15 cellular contexts compared by ENCODE assay signal in the genomic region with DNA sequence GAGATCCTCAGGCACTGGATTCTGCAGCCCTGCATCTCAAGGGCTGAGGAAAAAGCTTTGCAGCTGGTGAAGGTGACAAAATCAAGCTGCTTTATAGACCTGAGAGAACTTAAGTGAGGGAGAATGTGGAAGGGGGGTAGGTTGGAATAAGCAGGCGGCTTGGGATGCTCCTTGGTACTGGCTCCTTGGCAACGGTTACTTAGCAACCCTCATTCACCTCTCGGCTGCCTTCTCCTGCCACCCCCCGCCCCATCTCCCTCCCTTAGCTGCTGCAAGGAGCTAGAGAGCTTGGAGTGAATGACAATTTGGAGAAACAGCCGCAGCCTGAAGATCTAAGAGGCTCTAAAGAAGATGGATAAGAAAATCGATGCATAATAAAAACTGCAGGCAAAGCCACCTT. TPM values are rescaled to one million over a fixed set of nuclear protein-coding genes. Genes with fewer than 3 reads are reported as not detected.
"Had no signal": no experiment of that assay in that cellular context is flagged by ENCODE, and none has a peak within 500 bp of the region (broad histone marks: within the 10 kb centered on the region; RNA-seq: fewer than 3 reads in every experiment).

No MANE protein-coding gene starts in this region.

- H3K9me3 ChIP-seq: gastroesophageal sphincter, transverse colon had no signal

- H3K4me1 Mint-ChIP-seq: activated naive CD8-positive, alpha-beta T cell treated with anti-CD3 and anti-CD28 coated beads for 36 hours had no signal

- H3K4me1 ChIP-seq: gastroesophageal sphincter, transverse colon had no signal

- DNase-seq: activated CD4-positive, alpha-beta T cell treated with anti-CD3 and anti-CD28 coated beads, Interleukin-2, amount 50 U/mL, for 4 hours; activated gamma-delta T cell; activated naive CD8-positive, alpha-beta T cell treated with anti-CD3 and anti-CD28 coated beads for 36 hours; activated T-cell treated with anti-CD3 and anti-CD28 coated beads, Interleukin-2, amount 50 U/mL, for 24 hours; aorta; effector CD8-positive, alpha-beta T cell; kidney glomerular epithelial cell; right cardiac atrium; small intestine; transverse colon had no signal

- H3K9me3 Mint-ChIP-seq: activated naive CD8-positive, alpha-beta T cell treated with anti-CD3 and anti-CD28 coated beads for 36 hours; activated T-cell treated with anti-CD3 and anti-CD28 coated beads, Interleukin-2, amount 50 U/mL, for 24 hours; neural crest cell had no signal

- H3K36me3 Mint-ChIP-seq: activated naive CD8-positive, alpha-beta T cell treated with anti-CD3 and anti-CD28 coated beads for 36 hours had no signal

- H3K27ac ChIP-seq: gastroesophageal sphincter, transverse colon had no signal

- H3K27ac Mint-ChIP-seq: activated naive CD8-positive, alpha-beta T cell treated with anti-CD3 and anti-CD28 coated beads for 36 hours; activated T-cell treated with anti-CD3 and anti-CD28 coated beads, Interleukin-2, amount 50 U/mL, for 24 hours had no signal

- H3K4me3 Mint-ChIP-seq: activated naive CD8-positive, alpha-beta T cell treated with anti-CD3 and anti-CD28 coated beads for 36 hours; activated T-cell treated with anti-CD3 and anti-CD28 coated beads, Interleukin-2, amount 50 U/mL, for 24 hours; neural crest cell had no signal

- H3K36me3 ChIP-seq: gastroesophageal sphincter, transverse colon had no signal

- H3K4me3 ChIP-seq: gastroesophageal sphincter, transverse colon had no signal

RNA-seq across cellular contexts. Expression of a gene that starts 44.1 kb away (rescaled TPM):
- total RNA-seq: activated naive CD8-positive, alpha-beta T cell treated with anti-CD3 and anti-CD28 coated beads for 36 hours; aorta; bronchial epithelial cell; lower leg skin; mesenteric fat pad; transverse colon had no signal
- polyA plus RNA-seq: aorta, small intestine had no signal
